ENCODE assay signal across 14 cellular contexts in the genomic region with DNA sequence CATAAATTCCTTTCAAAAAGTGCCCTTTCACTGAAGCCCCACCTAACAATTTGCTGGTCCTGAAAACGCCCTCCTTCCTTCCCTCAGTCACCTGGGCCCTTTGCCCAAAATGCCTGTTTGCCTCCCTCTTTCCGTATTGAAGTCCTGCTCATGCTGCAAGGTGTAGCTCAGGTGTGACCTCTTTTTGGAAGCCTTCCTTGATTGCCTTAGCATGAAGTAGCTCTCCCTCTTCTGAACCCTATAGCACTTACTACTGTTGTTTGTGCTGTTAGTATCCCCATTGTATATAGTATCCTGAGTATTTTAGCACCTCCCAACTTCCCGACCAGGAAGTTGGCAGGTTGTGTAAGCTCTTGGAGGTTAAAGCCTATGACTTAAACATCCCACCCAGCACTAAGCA. TPM values are rescaled to one million over a fixed set of nuclear protein-coding genes. Genes with fewer than 3 reads are reported as not detected.
DNase-seq lines count a peak whose midpoint lies in the region; ATAC-seq, FAIRE-seq and TF ChIP-seq lines count a peak whose summit lies in the region.
"Had no signal": no experiment of that assay in that cellular context is flagged by ENCODE, and none has a peak within 500 bp of the region (broad histone marks: within the 10 kb centered on the region; RNA-seq: fewer than 3 reads in every experiment).

No MANE protein-coding gene starts in this region.

- TF ChIP-seq EP300 in A549 (IDR thresholded peaks at IDR 0.05): no peak

- no peak for TF ChIP-seq CTCF in A549 (IDR thresholded peaks at IDR 0.05)
- no peak for TF ChIP-seq CTCF in H9 (conservative IDR thresholded peaks at IDR 0.05)
- no peak for TF ChIP-seq CTCF in WTC11 (IDR thresholded peaks at IDR 0.05)
- no peak for TF ChIP-seq CTCF in lower lobe of right lung (IDR thresholded peaks at IDR 0.05)
- TF ChIP-seq CTCF in vagina (IDR thresholded peaks at IDR 0.05): no peak

- no peak overlapping the region for H4K5ac ChIP-seq in H9 (ENCODE audit: insufficient read length, low read depth, low read length)

- no peaks in the 10 kb centered on the region for H3K79me2 ChIP-seq in H9 (ENCODE audit: insufficient read depth, low read length)

- no peak overlapping the region for H3K56ac ChIP-seq in H9 (ENCODE audit: insufficient read length, low read depth, low read length)

- intact Hi-C loops in lower lobe of right lung (cut with DNase I): no loop called here
- intact Hi-C loops in vagina (cut with DNase I): no loop called here

- H3K27me3 ChIP-seq in H9 (ENCODE audit: insufficient read depth, low read length): no peaks in the 10 kb centered on the region
- H3K27me3 ChIP-seq in lower lobe of right lung (ENCODE audit: low read depth): no peaks in the 10 kb centered on the region
- no peaks in the 10 kb centered on the region for H3K27me3 ChIP-seq in vagina
- H3K27me3 ChIP-seq: uterus had no signal

- no peak overlapping the region for H3K14ac ChIP-seq in H9 (ENCODE audit: insufficient read depth, low read length)

- H4K20me1 ChIP-seq in H9 (ENCODE audit: control insufficient read depth, insufficient read depth, insufficient read length): no peaks in the 10 kb centered on the region

- no peak overlapping the region for H3K9ac ChIP-seq in H9 (ENCODE audit: extremely low read depth, insufficient read length, low read length)

- no peak for ATAC-seq in A549
- ATAC-seq in WTC11: no peak
- no peak for ATAC-seq in lower lobe of right lung
- no peak for ATAC-seq in GM19463 (IDR thresholded peaks at IDR 0.05; ENCODE audit: unreplicated experiment)
- ATAC-seq in HG02678 (IDR thresholded peaks at IDR 0.05; ENCODE audit: unreplicated experiment): no peak

- H3K79me1 ChIP-seq in H9 (ENCODE audit: insufficient read depth, low read depth, low read length, poor library complexity, severe bottlenecking): no peaks in the 10 kb centered on the region

- CTCF ChIA-PET in A549 (lab: Yijun Ruan, JAX): interaction anchor here (1.3 to 1.8 kb wide), 6 partner anchors 9 to 231 kb away, joined by 3 to 10 read pairs (median 4); no protein-coding TSS in a partner anchor
- CTCF ChIA-PET in WTC11 (lab: Charles Lee): interaction anchor here (2.5 kb wide), 1 partner anchor 11 kb away, joined by 6 read pairs; no protein-coding TSS in a partner anchor

- H2BK5ac ChIP-seq in H9 (ENCODE audit: insufficient read length, low read length): no peak overlapping the region

- no peak overlapping the region for H2AFZ ChIP-seq in H9 (ENCODE audit: low read length)

- H3K4me2 ChIP-seq in A549 (peak overlapping the region; percentile 83), H9 (ENCODE audit: insufficient read depth, insufficient read length, low read length) (peak overlapping the region; percentile 4)

- no peak overlapping the region for H4K91ac ChIP-seq in H9 (ENCODE audit: insufficient read length, low read depth, low read length)

- peaks cover 5% of the 10 kb centered on the region for H3K27me3 Mint-ChIP-seq in H9 (ENCODE audit: low read depth)
- H3K27me3 Mint-ChIP-seq in WTC11 (ENCODE audit: low read depth): peaks cover 4% of the 10 kb centered on the region

- H2AK5ac ChIP-seq in H9 (ENCODE audit: insufficient read length, low read length): no peak overlapping the region

- peaks cover 13 to 19% of the 10 kb centered on the region in 2 experiments for H3K4me1 Mint-ChIP-seq in H9
- peaks cover 19% of the 10 kb centered on the region for H3K4me1 Mint-ChIP-seq in WTC11

- H3K27ac Mint-ChIP-seq in H9 (no peak overlapping the region), WTC11 (no peak overlapping the region; the same call in 1 of the 2 replicates)

- peaks cover 7% of the 10 kb centered on the region for H3K23me2 ChIP-seq in H9 (ENCODE audit: insufficient read length, low read depth, low read length, poor library complexity, severe bottlenecking)

- no peak overlapping the region for H2BK20ac ChIP-seq in H9 (ENCODE audit: low read depth, low read length, poor library complexity, severe bottlenecking)

- peaks cover 17% of the 10 kb centered on the region for H3K4me1 ChIP-seq in A549
- H3K4me1 ChIP-seq in H9 (ENCODE audit: insufficient read depth, low read length): no peaks in the 10 kb centered on the region
- H3K4me1 ChIP-seq in lower lobe of right lung: peaks cover 7% of the 10 kb centered on the region
- no peaks in the 10 kb centered on the region for H3K4me1 ChIP-seq in vagina
- H3K4me1 ChIP-seq: uterus had no signal

- H4K8ac ChIP-seq in H9 (replicated peaks; ENCODE audit: insufficient read length, low read depth, low read length): no peak overlapping the region

- no peak overlapping the region for H2BK15ac ChIP-seq in H9 (ENCODE audit: low read depth, low read length)

- peak overlapping the region; percentile 16 to 99; a peak in 4 of 5 replicates for H3K4me3 Mint-ChIP-seq in H9
- H3K4me3 Mint-ChIP-seq in WTC11: peak overlapping the region; percentile 97

- no peak for TF ChIP-seq RAD21 in A549 (conservative IDR thresholded peaks at IDR 0.05 in 1 of 2, IDR thresholded peaks at IDR 0.05 in 1 of 2)

- peaks cover 10 to 17% (median 13%) of the 10 kb centered on the region in 3 experiments; a peak in 6 of 7 replicates for H3K36me3 Mint-ChIP-seq in H9 (ENCODE audit: insufficient read depth in 1 of 3, low read depth in 3 of 3)
- H3K36me3 Mint-ChIP-seq in WTC11: peaks cover 15% of the 10 kb centered on the region

- H2BK12ac ChIP-seq in H9 (ENCODE audit: insufficient read length, low read depth, low read length): no peak overlapping the region

- no peak overlapping the region for H3K18ac ChIP-seq in H9 (ENCODE audit: insufficient read length, low read depth, low read length)

- H3K27ac ChIP-seq in A549 (peak overlapping the region in 1 of 2 experiments; percentile 46; a peak in 2 of 6 replicates), H9 (ENCODE audit: insufficient read length, low read depth, low read length) (no peak overlapping the region), lower lobe of right lung (no peak overlapping the region), vagina (no peak overlapping the region)
- H3K27ac ChIP-seq: uterus had no signal

- H3K36me3 ChIP-seq in lower lobe of right lung (no peaks in the 10 kb centered on the region), vagina (no peaks in the 10 kb centered on the region)
- H3K36me3 ChIP-seq: uterus had no signal

- no peak overlapping the region for H3T11ph ChIP-seq in H9 (ENCODE audit: low read length)

- H3K9me3 Mint-ChIP-seq in H9 (no peaks in the 10 kb centered on the region), WTC11 (peaks cover 10% of the 10 kb centered on the region)

- no peak overlapping the region for H3K4me3 ChIP-seq in A549
- peak overlapping the region; percentile 82 for H3K4me3 ChIP-seq in lower lobe of right lung
- H3K4me3 ChIP-seq in vagina: no peak overlapping the region
- H3K4me3 ChIP-seq: uterus had no signal

- POLR2A ChIA-PET in A549 (lab: Yijun Ruan, JAX) (interaction anchor here (0.6 to 3.0 kb wide), 3 partner anchors 19 to 126 kb away, joined by 3 to 19 read pairs (median 7); a partner anchor contains a TSS), WTC11 (lab: Charles Lee) (no interaction called here)

- TF ChIP-seq POLR2A in A549 (IDR thresholded peaks at IDR 0.05; ENCODE audit: low read length): no peak
- no peak for TF ChIP-seq POLR2A in vagina (IDR thresholded peaks at IDR 0.05)

- FAIRE-seq in A549 (lab: Jason Lieb, UNC): no peak

- 40% methylated on average over 3 of the region's 3 CpGs for WGBS in A549 (ENCODE audit: missing lambda C conversion rate)
- WGBS in H9 (ENCODE audit: extremely low coverage, insufficient read length, low lambda C conversion rate): no CpG with 5 or more reads among the region's 3 CpGs

- H3K9me3 ChIP-seq in A549 (no peaks in the 10 kb centered on the region), H9 (ENCODE audit: control insufficient read depth, low read depth, low read length) (no peaks in the 10 kb centered on the region), lower lobe of right lung (no peaks in the 10 kb centered on the region), vagina (no peaks in the 10 kb centered on the region)
- H3K9me3 ChIP-seq: uterus had no signal

- DNase-seq in A549 (ENCODE audit: low read depth in 1 of 2, low spot score in 1 of 2) (no peak), H9 (no peak), WTC11 (ENCODE audit: low spot score) (no peak), lower lobe of right lung (no peak), NCI-H1105 treated with DMSO at 0.1 percent for 48 hours (lab: John Stamatoyannopoulos, UW) (no peak), vagina (ENCODE audit: extremely low spot score in 2 of 2) (no peak)
- DNase-seq: amniotic stem cell, NCI-H1092 treated with DMSO at 0.1 percent for 48 hours, NCI-H526 treated with DMSO at 0.1 percent for 48 hours, retina, SHP77, uterus had no signal

- H3K4ac ChIP-seq in H9 (ENCODE audit: low read depth, low read length): no peak overlapping the region

- H3K23ac ChIP-seq in H9 (ENCODE audit: insufficient read length, low read depth, low read length): no peak overlapping the region

- no peak overlapping the region for H2BK120ac ChIP-seq in H9 (ENCODE audit: low read depth, low read length, poor library complexity, severe bottlenecking)

TF ChIP-seq in A549, 52 proteins besides CTCF, POLR2A, EP300 and RAD21 (continues in another document):
- TF ChIP-seq RARB (CRISPR knock-in tag; IDR thresholded peaks at IDR 0.05) (no peak), KDM1A (IDR thresholded peaks at IDR 0.05; ENCODE audit: low read depth) (no peak), HOXB5 (CRISPR knock-in tag; IDR thresholded peaks at IDR 0.05) (no peak)

TF ChIP-seq in WTC11, 78 proteins besides CTCF, POLR2A, EP300 and RAD21 (continues in another document):
- TF ChIP-seq ZNF317 (CRISPR knock-in tag; IDR thresholded peaks at IDR 0.05; ENCODE audit: borderline replicate concordance, low read depth): no peak

RNA-seq across cellular contexts. Expression of a gene that starts 1.7 kb away (rescaled TPM):
- polyA plus RNA-seq in A549 (2011; rRNA removed) (73.7 and 78.1 TPM in 2 replicates), A549 (2017; fragmentation: RNase III; extraction: RNeasy Plus Mini Kit Qiagen cat#74134 plus additional on column Dnase treatment) (18.0 to 18.5 TPM (median 18.3 TPM) in 3 replicates)
- polyA plus RNA-seq in A549 (2012; cell fraction: cytosol; rRNA removed): 7.9 and 8.0 TPM in 2 replicates
- 4.4 and 5.7 TPM in 2 replicates for polyA plus RNA-seq in A549 (2012; cell fraction: nucleus; rRNA removed)
- polyA minus RNA-seq in A549 (2011; rRNA and poly(A)+ RNA removed): 21.5 and 23.1 TPM in 2 replicates
- total RNA-seq in H9 (2021) (20.0 and 20.4 TPM in 2 replicates), WTC11 (2021) (26.4 to 32.6 TPM (median 29.9 TPM) in 3 replicates), lower lobe of right lung (23.9 TPM), vagina (3.9 TPM)

RNA-seq across cellular contexts. Expression of a gene that starts 19.4 kb away (rescaled TPM):
- polyA plus RNA-seq in A549 (2011; rRNA removed) (28.6 and 36.2 TPM in 2 replicates), A549 (2017; fragmentation: RNase III; extraction: RNeasy Plus Mini Kit Qiagen cat#74134 plus additional on column Dnase treatment) (13.7 to 15.1 TPM (median 13.9 TPM) in 3 replicates)
- 4.8 and 5.3 TPM in 2 replicates for polyA plus RNA-seq in A549 (2012; cell fraction: cytosol; rRNA removed)
- 11.1 and 16.7 TPM in 2 replicates for polyA plus RNA-seq in A549 (2012; cell fraction: nucleus; rRNA removed)
- polyA minus RNA-seq in A549 (2011; rRNA and poly(A)+ RNA removed): 24.4 and 26.7 TPM in 2 replicates
- total RNA-seq in H9 (2021) (15.6 and 15.8 TPM in 2 replicates), WTC11 (2021) (22.9 to 26.7 TPM (median 24.2 TPM) in 3 replicates), lower lobe of right lung (19.7 TPM), vagina (22.6 TPM)
